In the genomic region with DNA sequence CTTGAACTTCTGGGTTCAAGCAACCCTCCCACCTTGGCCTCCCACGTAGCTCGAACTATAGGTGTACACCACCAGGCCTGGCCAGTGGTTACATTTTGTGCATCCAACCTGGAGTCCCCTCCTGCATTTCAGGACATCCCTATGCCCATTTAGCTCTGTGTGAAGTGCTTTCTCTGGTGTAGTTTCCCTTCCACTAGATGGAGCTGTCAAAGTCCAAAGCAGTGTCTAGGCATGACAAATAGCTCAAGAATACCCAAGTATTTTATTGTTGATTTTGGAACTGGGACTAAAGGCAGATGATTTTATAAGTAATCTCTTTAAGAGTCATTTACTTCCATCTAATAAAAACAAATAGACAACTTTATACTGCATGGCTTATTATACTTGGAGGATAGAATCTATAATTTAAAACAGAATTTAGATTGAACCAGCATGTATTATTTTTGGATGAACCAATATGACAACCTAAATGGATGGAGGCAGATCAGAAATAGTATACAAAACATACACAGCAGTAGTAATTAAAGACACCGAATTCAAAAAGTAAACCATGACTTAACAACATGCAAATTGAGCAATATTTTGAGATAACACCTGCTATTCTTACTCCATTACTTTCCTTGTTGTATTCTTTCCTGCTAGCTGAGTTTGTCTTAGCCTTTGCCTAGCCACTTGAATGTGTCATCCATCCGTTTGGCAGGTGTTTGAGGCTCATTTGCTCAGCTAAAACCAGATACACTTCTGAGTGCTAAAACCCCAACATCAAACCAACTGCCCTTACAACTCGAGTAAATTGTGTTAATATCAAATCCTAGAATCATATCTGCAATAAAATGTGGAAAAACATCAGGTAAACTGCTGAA, we compare ENCODE assay signal across 8 cellular contexts. TPM values are rescaled to one million over a fixed set of nuclear protein-coding genes. Genes with fewer than 3 reads are reported as not detected.
DNase-seq lines count a peak whose midpoint lies in the region; ATAC-seq and TF ChIP-seq lines count a peak whose summit lies in the region.

No MANE protein-coding gene starts in this region.

- TF ChIP-seq CTCF in GM12872 (IDR thresholded peaks at IDR 0.05; ENCODE audit: insufficient read depth, low read depth, low read length) (peak; percentile 67), parathyroid adenoma (IDR thresholded peaks at IDR 0.05) (peak; percentile 16)

- peaks cover 43% of the 10 kb centered on the region for H3K36me3 ChIP-seq in CD4-positive, CD25-positive, alpha-beta regulatory T cell (ENCODE audit: control insufficient read depth, insufficient read depth, low read length)
- H3K36me3 ChIP-seq in parathyroid adenoma (ENCODE audit: control insufficient read depth, insufficient read depth, low read length), result no peaks in the 10 kb centered on the region

- DNase-seq in CD4-positive, CD25-positive, alpha-beta regulatory T cell, result peak; percentile 2 to 52 (median 29)
- DNase-seq in OCI-M1 (lab: John Stamatoyannopoulos, UW), result peak; percentile 55
- peak; percentile 36 to 61 for DNase-seq in dermis microvascular lymphatic vessel endothelial cell (ENCODE audit: low read depth in 2 of 2)

- no peak overlapping the region for H3K27ac ChIP-seq in CD4-positive, CD25-positive, alpha-beta regulatory T cell (ENCODE audit: insufficient read depth, low read length, poor library complexity, severe bottlenecking)
- H3K27ac ChIP-seq in parathyroid adenoma, result no peak overlapping the region

- no peaks in the 10 kb centered on the region for H3K27me3 Mint-ChIP-seq in CD4-positive, CD25-positive, alpha-beta regulatory T cell

- H3K36me3 Mint-ChIP-seq in CD4-positive, CD25-positive, alpha-beta regulatory T cell, result peaks cover 21% of the 10 kb centered on the region

- peaks cover 0 to 5% (median 1%) of the 10 kb centered on the region in 4 donors for H3K4me1 Mint-ChIP-seq in CD4-positive, CD25-positive, alpha-beta regulatory T cell

- H3K4me3 ChIP-seq in CD4-positive, CD25-positive, alpha-beta regulatory T cell (ENCODE audit: low read depth, low read length), result no peak overlapping the region
- no peak overlapping the region for H3K4me3 ChIP-seq in parathyroid adenoma (ENCODE audit: low read depth, low read length)

- H3K9ac ChIP-seq in parathyroid adenoma, result no peak overlapping the region

- no peak overlapping the region for H3K4me3 Mint-ChIP-seq in CD4-positive, CD25-positive, alpha-beta regulatory T cell

- no peak overlapping the region for H3K4me2 ChIP-seq in parathyroid adenoma (ENCODE audit: low read length)

- H3K9me3 ChIP-seq in CD4-positive, CD25-positive, alpha-beta regulatory T cell (ENCODE audit: control insufficient read depth in 2 of 2, low read length in 2 of 2), result no peaks in the 10 kb centered on the region
- no peaks in the 10 kb centered on the region for H3K9me3 ChIP-seq in parathyroid adenoma (ENCODE audit: control insufficient read depth, low read length)

- no peaks in the 10 kb centered on the region for H3K79me2 ChIP-seq in parathyroid adenoma

- H3K4me1 ChIP-seq in CD4-positive, CD25-positive, alpha-beta regulatory T cell (ENCODE audit: control insufficient read depth, insufficient read depth, low read length, poor library complexity, severe bottlenecking), result no peaks in the 10 kb centered on the region
- H3K4me1 ChIP-seq in parathyroid adenoma, result peaks cover 2% of the 10 kb centered on the region

- peak; percentile 42 to 55 for ATAC-seq in CD4-positive, CD25-positive, alpha-beta regulatory T cell (ENCODE audit: low read depth in 2 of 2)
- ATAC-seq in HG02981 (IDR thresholded peaks at IDR 0.05; ENCODE audit: unreplicated experiment) (no peak), HG03439 (IDR thresholded peaks at IDR 0.05; ENCODE audit: unreplicated experiment) (no peak), HG03432 (IDR thresholded peaks at IDR 0.05; ENCODE audit: unreplicated experiment) (no peak)

- H2AFZ ChIP-seq in parathyroid adenoma, result no peak overlapping the region

- H3K27me3 ChIP-seq in CD4-positive, CD25-positive, alpha-beta regulatory T cell (ENCODE audit: control insufficient read depth, insufficient read depth, low read length), result no peaks in the 10 kb centered on the region
- H3K27me3 ChIP-seq in parathyroid adenoma (ENCODE audit: control insufficient read depth, insufficient read depth, low read length), result no peaks in the 10 kb centered on the region

- H3K9me3 Mint-ChIP-seq in CD4-positive, CD25-positive, alpha-beta regulatory T cell, result no peaks in the 10 kb centered on the region

- peak overlapping the region in 1 of 3 donors; percentile 53 for H3K27ac Mint-ChIP-seq in CD4-positive, CD25-positive, alpha-beta regulatory T cell

RNA-seq across cellular contexts. Expression of a gene that starts 37.7 kb away (rescaled TPM):
- total RNA-seq in CD4-positive, CD25-positive, alpha-beta regulatory T cell, result 26.6 TPM
- 10 to 100 TPM in 3 of 4 donors, 1 to 10 TPM in 1; 9.3 to 14.6 (median 10.9) TPM for polyA plus RNA-seq in CD4-positive, CD25-positive, alpha-beta regulatory T cell
- total RNA-seq in dermis microvascular lymphatic vessel endothelial cell, result 8.6 and 12.5 TPM in 2 replicates

RNA-seq across cellular contexts. Expression of a gene that starts 44.4 kb away (rescaled TPM):
- total RNA-seq in CD4-positive, CD25-positive, alpha-beta regulatory T cell, result 300 TPM
- polyA plus RNA-seq in CD4-positive, CD25-positive, alpha-beta regulatory T cell, result 10 to 100 TPM; 18.6 to 36.1 (median 28.0) TPM
- total RNA-seq in dermis microvascular lymphatic vessel endothelial cell, result 12.3 and 15.8 TPM in 2 replicates

RNA-seq across cellular contexts. Expression of a gene that starts 52.5 kb away (rescaled TPM):
- 53.8 TPM for total RNA-seq in CD4-positive, CD25-positive, alpha-beta regulatory T cell
- polyA plus RNA-seq in CD4-positive, CD25-positive, alpha-beta regulatory T cell, result 100 to 1,000 TPM in 1 of 4 donors, 10 to 100 TPM in 3; 86.3 to 105 (median 91.6) TPM
- total RNA-seq in dermis microvascular lymphatic vessel endothelial cell, result 57.4 and 62.1 TPM in 2 replicates

Comparison
In these comparisons a context has a peak if more than half of its experiments do, and no peak if none do; other contexts are left out.
1. ATAC-seq: peak in CD4-positive, CD25-positive, alpha-beta regulatory T cell (2 of 2); none in HG02981 (single experiment), HG03439 (single experiment) and HG03432 (single experiment).
2. RNA of a gene that starts 44.4 kb away (total RNA-seq): 300 TPM in CD4-positive, CD25-positive, alpha-beta regulatory T cell (single experiment); 12.3 to 15.8 TPM in dermis microvascular lymphatic vessel endothelial cell; every median in the first group is over 10 times any median in the second.
3. Peak in every context shown above with its lines, with median percentiles within 50 percentile points of each other: DNase-seq.